Comparison of ENCODE assay signal across 8 cellular contexts in the genomic region with DNA sequence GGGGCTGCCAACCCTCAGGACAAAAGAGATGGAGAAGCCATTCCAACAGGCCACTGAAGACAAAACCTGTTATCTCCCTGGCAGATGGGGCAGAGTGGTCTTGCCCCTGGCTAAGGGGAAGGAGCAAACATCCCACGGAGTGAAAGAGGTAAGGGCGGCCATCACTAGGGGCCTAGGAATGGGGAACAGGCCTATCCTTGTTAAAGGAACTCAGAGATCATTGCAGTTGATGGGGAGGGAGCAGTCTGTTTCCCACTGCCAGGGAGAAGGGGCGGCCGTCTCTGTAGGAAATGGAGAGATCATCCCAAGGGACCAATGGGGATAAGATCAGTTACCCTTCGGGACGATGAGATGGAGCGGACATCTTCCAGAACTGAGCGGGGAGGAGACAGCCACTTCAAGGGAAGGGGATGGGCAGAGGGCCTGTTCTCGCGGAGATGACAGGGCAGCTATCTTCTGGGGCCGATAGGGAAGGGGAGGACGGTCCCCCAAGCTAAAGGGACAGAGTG. TPM values are rescaled to one million over a fixed set of nuclear protein-coding genes. Genes with fewer than 3 reads are reported as not detected.
A peak's percentile ranks its signal among the peaks of the same experiment; 100 is the strongest.
DNase-seq lines count a peak whose midpoint lies in the region; ATAC-seq, FAIRE-seq and TF ChIP-seq lines count a peak whose summit lies in the region.

No MANE protein-coding gene starts in this region.

- no peak for TF ChIP-seq RAD21 in K562 (CRISPR knock-in tag; conservative IDR thresholded peaks at IDR 0.05 in 1 of 2, IDR thresholded peaks at IDR 0.05 in 1 of 2)

- no peak for TF ChIP-seq CTCF in K562 (IDR thresholded peaks at IDR 0.05 in 2 of 3, conservative IDR thresholded peaks at IDR 0.05 in 1 of 3; ENCODE audit: insufficient read depth in 2 of 3, low read depth in 1 of 3, low read length in 3 of 3)

- H3K4me3 ChIP-seq in K562 (peak overlapping the region; percentile 98), urinary bladder (ENCODE audit: low read depth, low read length) (peak overlapping the region; percentile 73)

- peak overlapping the region; percentile 97 for H3K4me3 Mint-ChIP-seq in activated naive CD4-positive, alpha-beta T cell treated with anti-CD3 and anti-CD28 coated beads, Interleukin-2, amount 10 ng/mL, durations not matched to agents 7 days and 5 days
- peak overlapping the region; percentile 100 for H3K4me3 Mint-ChIP-seq in memory B cell

- TF ChIP-seq EP300 in K562 (IDR thresholded peaks at IDR 0.05; ENCODE audit: low read length): no peak

- H4K20me1 ChIP-seq in K562 (replicated peaks; ENCODE audit: control insufficient read depth, insufficient read depth, low read length): no peaks in the 10 kb centered on the region

- peaks cover 18 to 20% of the 10 kb centered on the region in 2 experiments for H3K4me1 ChIP-seq in K562 (replicated peaks in 1 of 2; ENCODE audit: control insufficient read depth in 2 of 2, insufficient read depth in 2 of 2, low read length in 2 of 2)
- H3K4me1 ChIP-seq in urinary bladder (ENCODE audit: insufficient read depth): no peaks in the 10 kb centered on the region

- CTCF ChIA-PET in activated naive CD4-positive, alpha-beta T cell treated with anti-CD3 and anti-CD28 coated beads, Interleukin-2, amount 10 ng/mL, durations not matched to agents 7 days and 5 days (lab: Charles Lee): interaction anchor here (0.6 to 3.7 kb wide), 10 partner anchors 13 to 261 kb away, joined by 3 to 34 read pairs (median 4); partner anchors contain the start of gene FHOD1
- CTCF ChIA-PET in K562 (lab: Yijun Ruan, JAX; ENCODE audit: low intra/inter-chr PET ratio): no interaction called here

- H3K36me3 Mint-ChIP-seq in activated naive CD4-positive, alpha-beta T cell treated with anti-CD3 and anti-CD28 coated beads, Interleukin-2, amount 10 ng/mL, durations not matched to agents 7 days and 5 days: peaks cover 15% of the 10 kb centered on the region
- H3K36me3 Mint-ChIP-seq in memory B cell: peaks cover 16% of the 10 kb centered on the region

- H3K4me1 Mint-ChIP-seq in activated naive CD4-positive, alpha-beta T cell treated with anti-CD3 and anti-CD28 coated beads, Interleukin-2, amount 10 ng/mL, durations not matched to agents 7 days and 5 days: peaks cover 55% of the 10 kb centered on the region
- peaks cover 21% of the 10 kb centered on the region for H3K4me1 Mint-ChIP-seq in memory B cell

- no peaks in the 10 kb centered on the region for H3K9me3 Mint-ChIP-seq in activated naive CD4-positive, alpha-beta T cell treated with anti-CD3 and anti-CD28 coated beads, Interleukin-2, amount 10 ng/mL, durations not matched to agents 7 days and 5 days
- no peaks in the 10 kb centered on the region for H3K9me3 Mint-ChIP-seq in memory B cell

- H3K27me3 Mint-ChIP-seq in activated naive CD4-positive, alpha-beta T cell treated with anti-CD3 and anti-CD28 coated beads, Interleukin-2, amount 10 ng/mL, durations not matched to agents 7 days and 5 days: no peaks in the 10 kb centered on the region
- no peaks in the 10 kb centered on the region for H3K27me3 Mint-ChIP-seq in memory B cell

- peak overlapping the region; percentile 92 for H3K27ac Mint-ChIP-seq in activated naive CD4-positive, alpha-beta T cell treated with anti-CD3 and anti-CD28 coated beads, Interleukin-2, amount 10 ng/mL, durations not matched to agents 7 days and 5 days
- H3K27ac Mint-ChIP-seq in memory B cell: peak overlapping the region; percentile 97

- no peaks in the 10 kb centered on the region for H3K27me3 ChIP-seq in K562 (ENCODE audit: control insufficient read depth in 2 of 2, insufficient read depth in 2 of 2, low read length in 2 of 2)

- no peak for TF ChIP-seq POLR2A in K562 (conservative IDR thresholded peaks at IDR 0.05)

- POLR2A ChIA-PET in K562 (lab: Yijun Ruan, JAX): interaction anchor here (0.5 to 2.8 kb wide), 10 partner anchors 9 to 132 kb away, joined by 3 to 31 read pairs (median 3); no protein-coding TSS in a partner anchor

- in situ Hi-C loops in K562 (cut with MboI): no loop called here

- peak overlapping the region; percentile 100 for H3K4me2 ChIP-seq in K562 (ENCODE audit: insufficient read depth, low read length)

- 2% methylated on average over 10 of the region's 12 CpGs for WGBS in K562 (ENCODE audit: insufficient coverage, low coverage, missing lambda C conversion rate)
- 6% methylated on average over 12 of the region's 12 CpGs for WGBS in urinary bladder

- ATAC-seq in K562 (no peak), memory B cell (ENCODE audit: low read depth) (no peak), GM18909 (IDR thresholded peaks at IDR 0.05; ENCODE audit: poor library complexity, unreplicated experiment) (no peak)

- H3K36me3 ChIP-seq in K562 (ENCODE audit: control insufficient read depth, insufficient read depth, low read length) (peaks cover 43% of the 10 kb centered on the region; the same call in 2 of the 3 replicates), urinary bladder (ENCODE audit: insufficient read depth) (no peaks in the 10 kb centered on the region)

- no peaks in the 10 kb centered on the region for H3K9me1 ChIP-seq in K562 (ENCODE audit: control insufficient read depth, insufficient read depth, low read length)

- H3K27ac ChIP-seq in K562 (ENCODE audit: extremely low read depth, low read depth, low read length) (peak overlapping the region; percentile 59; the same call in 2 of the 3 replicates), urinary bladder (ENCODE audit: low read depth) (peak overlapping the region; percentile 73)

- DNase-seq in activated naive CD4-positive, alpha-beta T cell treated with anti-CD3 and anti-CD28 coated beads, Interleukin-2, amount 10 ng/mL, durations not matched to agents 7 days and 5 days: no peak
- no peak for DNase-seq in activated naive CD4-positive, alpha-beta T cell treated with anti-CD3 and anti-CD28 coated beads, Interleukin-2, amount 50 U/mL, for 16 hours
- DNase-seq in K562 (ENCODE audit: extremely low read depth in 1 of 4, low spot score in 3 of 4) (no peak), memory B cell (ENCODE audit: low spot score in 2 of 2) (no peak), mesenteric fat pad (ENCODE audit: low spot score) (no peak), NCI-H1417 treated with DMSO at 0.1 percent for 48 hours (lab: John Stamatoyannopoulos, UW) (no peak)

- H3K9ac ChIP-seq in K562 (ENCODE audit: insufficient read depth in 1 of 2, low read depth in 2 of 2, low read length in 2 of 2): peak overlapping the region; percentile 60 to 89

- peaks cover 21% of the 10 kb centered on the region for H3K79me2 ChIP-seq in K562 (ENCODE audit: control insufficient read depth, insufficient read depth, low read length)

- intact Hi-C loops in K562 (cut with micrococcal nuclease): loop anchor here (5.0 kb wide), 1 partner anchor 34 kb away; the partner anchor contains the start of genes E2F4 and EXOC3L1

- no peaks in the 10 kb centered on the region for H3K9me3 ChIP-seq in K562 (replicated peaks; ENCODE audit: control insufficient read depth, insufficient read depth, low read depth, low read length)

- FAIRE-seq in K562 (lab: Jason Lieb, UNC): no peak

- no TSS peak for BruUV-seq in K562 (replicated peaks; lab: Mats Ljungman, UMichigan)

- peak overlapping the region; percentile 97 for H2AFZ ChIP-seq in K562 (ENCODE audit: low read depth, low read length)

RNA-seq across cellular contexts. Expression of gene TMEM208, which starts 0.6 kb away (rescaled TPM):
- total RNA-seq in K562 (2011; cell fraction: chromatin; rRNA removed; ENCODE audit: low replicate concordance): 63.5 and 134 TPM in 2 replicates
- 154 and 182 TPM in 2 replicates for total RNA-seq in K562 (2011; cell fraction: nucleolus; rRNA removed)
- total RNA-seq in K562 (2011; cell fraction: nucleoplasm; rRNA removed): 105 and 122 TPM in 2 replicates
- total RNA-seq in K562 (2014; rRNA removed) (43.6 and 46.8 TPM in 2 replicates), K562 (2014; rRNA removed; fragmentation: Illumina TruSeq; extraction: Trizol) (25.2 and 31.8 TPM in 2 replicates), K562 (2015; rRNA removed; fragmentation: Illumina TruSeq; extraction: Trizol) (33.3 and 37.4 TPM in 2 replicates), K562 (2021) (46.5 and 54.3 TPM in 2 replicates), urinary bladder (12.6 TPM), mesenteric fat pad (36.5 TPM)
- polyA plus RNA-seq in K562 (2011; rRNA removed) (55.8 and 67.8 TPM in 2 replicates), K562 (2014; fragmentation: Illumina TruSeq; extraction: Trizol) (54.1 and 61.7 TPM in 2 replicates), K562 (2014; fragmentation: Nextera tagmentation; extraction: Ambion mirVana) (100 to 1,000 TPM; 233 to 239 TPM), K562 (2014; rRNA removed) (64.4 and 72.6 TPM in 2 replicates), urinary bladder (54.4 TPM)
- 113 and 129 TPM in 2 replicates for polyA plus RNA-seq in K562 (2011; cell fraction: cytosol; rRNA removed)
- polyA plus RNA-seq in K562 (2011; cell fraction: nucleus; rRNA removed): 65.0 and 95.7 TPM in 2 replicates
- polyA plus RNA-seq in K562 (2012): 48.4 and 51.3 TPM in 2 replicates
- 48.1 and 54.8 TPM in 2 replicates for polyA minus RNA-seq in K562 (2011; rRNA and poly(A)+ RNA removed)
- polyA minus RNA-seq in K562 (2011; cell fraction: cytosol; rRNA and poly(A)+ RNA removed): 21.3 and 27.6 TPM in 2 replicates
- polyA minus RNA-seq in K562 (2011; cell fraction: nucleus; rRNA and poly(A)+ RNA removed): 32.0 and 42.5 TPM in 2 replicates

RNA-seq across cellular contexts. Expression of gene FHOD1, which starts 20.9 kb away (rescaled TPM):
- 215 and 563 TPM in 2 replicates for total RNA-seq in K562 (2011; cell fraction: chromatin; rRNA removed; ENCODE audit: low replicate concordance)
- total RNA-seq in K562 (2011; cell fraction: nucleolus; rRNA removed): 341 and 352 TPM in 2 replicates
- 210 and 234 TPM in 2 replicates for total RNA-seq in K562 (2011; cell fraction: nucleoplasm; rRNA removed)
- total RNA-seq in K562 (2014; rRNA removed) (47.9 and 57.6 TPM in 2 replicates), K562 (2014; rRNA removed; fragmentation: Illumina TruSeq; extraction: Trizol) (16.2 and 26.9 TPM in 2 replicates), K562 (2015; rRNA removed; fragmentation: Illumina TruSeq; extraction: Trizol) (21.1 and 21.8 TPM in 2 replicates), K562 (2021) (113 and 126 TPM in 2 replicates), urinary bladder (7.5 TPM), mesenteric fat pad (36.6 TPM)
- polyA plus RNA-seq in K562 (2011; rRNA removed) (32.3 and 65.2 TPM in 2 replicates), K562 (2014; fragmentation: Illumina TruSeq; extraction: Trizol) (48.2 and 49.9 TPM in 2 replicates), K562 (2014; fragmentation: Nextera tagmentation; extraction: Ambion mirVana) (10 to 100 TPM; 18.7 to 19.2 TPM), K562 (2014; rRNA removed) (63.0 and 63.7 TPM in 2 replicates), urinary bladder (16.4 TPM)
- 33.8 and 42.7 TPM in 2 replicates for polyA plus RNA-seq in K562 (2011; cell fraction: cytosol; rRNA removed)
- polyA plus RNA-seq in K562 (2011; cell fraction: nucleus; rRNA removed): 385 and 440 TPM in 2 replicates
- 73.5 and 82.7 TPM in 2 replicates for polyA plus RNA-seq in K562 (2012)
- polyA minus RNA-seq in K562 (2011; rRNA and poly(A)+ RNA removed): 19.6 and 21.8 TPM in 2 replicates
- polyA minus RNA-seq in K562 (2011; cell fraction: cytosol; rRNA and poly(A)+ RNA removed): 36.4 and 51.4 TPM in 2 replicates
- 49.3 and 53.6 TPM in 2 replicates for polyA minus RNA-seq in K562 (2011; cell fraction: nucleus; rRNA and poly(A)+ RNA removed)

RNA-seq across cellular contexts. Expression of gene SLC9A5, which starts 22.4 kb away (rescaled TPM):
- total RNA-seq in K562 (2011; cell fraction: chromatin; rRNA removed; ENCODE audit: low replicate concordance): 11.2 and 22.6 TPM in 2 replicates
- 13.6 and 15.5 TPM in 2 replicates for total RNA-seq in K562 (2011; cell fraction: nucleolus; rRNA removed)
- 10.0 and 10.3 TPM in 2 replicates for total RNA-seq in K562 (2011; cell fraction: nucleoplasm; rRNA removed)
- 1.2 and 1.6 TPM in 2 replicates for total RNA-seq in K562 (2014; rRNA removed)
- total RNA-seq in K562 (2014; rRNA removed; fragmentation: Illumina TruSeq; extraction: Trizol): 0.69 and 0.70 TPM in 2 replicates
- total RNA-seq in K562 (2015; rRNA removed; fragmentation: Illumina TruSeq; extraction: Trizol): 0.72 TPM in 2 replicates
- total RNA-seq in K562 (2021): 2.5 and 3.1 TPM in 2 replicates
- polyA plus RNA-seq in K562 (2011; rRNA removed): 2.6 and 3.4 TPM in 2 replicates
- 1.8 and 2.4 TPM in 2 replicates for polyA plus RNA-seq in K562 (2011; cell fraction: cytosol; rRNA removed)
- polyA plus RNA-seq in K562 (2011; cell fraction: nucleus; rRNA removed): 25.0 and 34.4 TPM in 2 replicates
- 2.1 and 3.4 TPM in 2 replicates for polyA plus RNA-seq in K562 (2012)
- 1.5 and 1.8 TPM in 2 replicates for polyA plus RNA-seq in K562 (2014; fragmentation: Illumina TruSeq; extraction: Trizol)
- polyA plus RNA-seq in K562 (2014; fragmentation: Nextera tagmentation; extraction: Ambion mirVana): under 1 TPM; 0.06 to 0.07 TPM
- 2.7 and 2.8 TPM in 2 replicates for polyA plus RNA-seq in K562 (2014; rRNA removed)
- 1.2 and 1.3 TPM in 2 replicates for polyA minus RNA-seq in K562 (2011; rRNA and poly(A)+ RNA removed)
- polyA minus RNA-seq in K562 (2011; cell fraction: cytosol; rRNA and poly(A)+ RNA removed): 0.91 and 1.5 TPM in 2 replicates
- polyA minus RNA-seq in K562 (2011; cell fraction: nucleus; rRNA and poly(A)+ RNA removed): 4.4 and 4.7 TPM in 2 replicates
- total RNA-seq in urinary bladder: 0.32 TPM
- polyA plus RNA-seq in urinary bladder: 0.29 TPM
- 0.55 TPM for total RNA-seq in mesenteric fat pad

RNA-seq across cellular contexts. Expression of gene ELMO3, which starts 27.4 kb away (rescaled TPM):
- total RNA-seq in K562 (2011; cell fraction: chromatin; rRNA removed; ENCODE audit: low replicate concordance): 12.1 and 42.9 TPM in 2 replicates
- 32.0 and 40.1 TPM in 2 replicates for total RNA-seq in K562 (2011; cell fraction: nucleolus; rRNA removed)
- 12.4 and 17.4 TPM in 2 replicates for total RNA-seq in K562 (2011; cell fraction: nucleoplasm; rRNA removed)
- 1.9 and 3.1 TPM in 2 replicates for total RNA-seq in K562 (2014; rRNA removed)
- 0.48 and 0.58 TPM in 2 replicates for total RNA-seq in K562 (2014; rRNA removed; fragmentation: Illumina TruSeq; extraction: Trizol)
- 1.5 and 1.7 TPM in 2 replicates for total RNA-seq in K562 (2015; rRNA removed; fragmentation: Illumina TruSeq; extraction: Trizol)
- 3.9 and 4.6 TPM in 2 replicates for total RNA-seq in K562 (2021)
- 2.5 and 4.0 TPM in 2 replicates for polyA plus RNA-seq in K562 (2011; rRNA removed)
- polyA plus RNA-seq in K562 (2011; cell fraction: cytosol; rRNA removed): 2.2 and 3.1 TPM in 2 replicates
- polyA plus RNA-seq in K562 (2011; cell fraction: nucleus; rRNA removed): 35.2 and 59.8 TPM in 2 replicates
- 3.7 and 5.7 TPM in 2 replicates for polyA plus RNA-seq in K562 (2012)
- 0.82 and 1.3 TPM in 2 replicates for polyA plus RNA-seq in K562 (2014; fragmentation: Illumina TruSeq; extraction: Trizol)
- polyA plus RNA-seq in K562 (2014; fragmentation: Nextera tagmentation; extraction: Ambion mirVana): under 1 TPM; 0.04 to 0.06 TPM
- polyA plus RNA-seq in K562 (2014; rRNA removed): 5.1 and 5.2 TPM in 2 replicates
- 0.51 and 0.53 TPM in 2 replicates for polyA minus RNA-seq in K562 (2011; rRNA and poly(A)+ RNA removed)
- polyA minus RNA-seq in K562 (2011; cell fraction: cytosol; rRNA and poly(A)+ RNA removed): 0.57 and 1.3 TPM in 2 replicates
- 5.8 and 7.3 TPM in 2 replicates for polyA minus RNA-seq in K562 (2011; cell fraction: nucleus; rRNA and poly(A)+ RNA removed)
- total RNA-seq in urinary bladder: 2.7 TPM
- polyA plus RNA-seq in urinary bladder: 6.4 TPM
- 1.2 TPM for total RNA-seq in mesenteric fat pad

RNA-seq across cellular contexts. Expression of gene E2F4, which starts 34.4 kb away (rescaled TPM):
- total RNA-seq in K562 (2011; cell fraction: chromatin; rRNA removed; ENCODE audit: low replicate concordance): 211 and 651 TPM in 2 replicates
- 388 and 435 TPM in 2 replicates for total RNA-seq in K562 (2011; cell fraction: nucleolus; rRNA removed)
- 240 and 280 TPM in 2 replicates for total RNA-seq in K562 (2011; cell fraction: nucleoplasm; rRNA removed)
- 109 and 145 TPM in 2 replicates for total RNA-seq in K562 (2014; rRNA removed)
- total RNA-seq in K562 (2014; rRNA removed; fragmentation: Illumina TruSeq; extraction: Trizol): 52.8 and 64.0 TPM in 2 replicates
- 105 and 106 TPM in 2 replicates for total RNA-seq in K562 (2015; rRNA removed; fragmentation: Illumina TruSeq; extraction: Trizol)
- total RNA-seq in K562 (2021): 114 and 115 TPM in 2 replicates
- 83.4 and 101 TPM in 2 replicates for polyA plus RNA-seq in K562 (2011; rRNA removed)
- 110 and 215 TPM in 2 replicates for polyA plus RNA-seq in K562 (2011; cell fraction: cytosol; rRNA removed)
- 277 and 411 TPM in 2 replicates for polyA plus RNA-seq in K562 (2011; cell fraction: nucleus; rRNA removed)
- 96.3 and 105 TPM in 2 replicates for polyA plus RNA-seq in K562 (2012)
- polyA plus RNA-seq in K562 (2014; fragmentation: Illumina TruSeq; extraction: Trizol): 127 and 129 TPM in 2 replicates
- polyA plus RNA-seq in K562 (2014; fragmentation: Nextera tagmentation; extraction: Ambion mirVana): 10 to 100 TPM in 1 of 2 experiments, 1 to 10 TPM in 1; 9.7 to 18.9 TPM
- 139 and 150 TPM in 2 replicates for polyA plus RNA-seq in K562 (2014; rRNA removed)
- polyA minus RNA-seq in K562 (2011; rRNA and poly(A)+ RNA removed): 61.7 and 80.1 TPM in 2 replicates
- polyA minus RNA-seq in K562 (2011; cell fraction: cytosol; rRNA and poly(A)+ RNA removed): 51.9 and 58.9 TPM in 2 replicates
- 108 and 112 TPM in 2 replicates for polyA minus RNA-seq in K562 (2011; cell fraction: nucleus; rRNA and poly(A)+ RNA removed)
- 28.0 TPM for total RNA-seq in urinary bladder
- 65.0 TPM for polyA plus RNA-seq in urinary bladder
- 68.4 TPM for total RNA-seq in mesenteric fat pad
